In the genomic region with DNA sequence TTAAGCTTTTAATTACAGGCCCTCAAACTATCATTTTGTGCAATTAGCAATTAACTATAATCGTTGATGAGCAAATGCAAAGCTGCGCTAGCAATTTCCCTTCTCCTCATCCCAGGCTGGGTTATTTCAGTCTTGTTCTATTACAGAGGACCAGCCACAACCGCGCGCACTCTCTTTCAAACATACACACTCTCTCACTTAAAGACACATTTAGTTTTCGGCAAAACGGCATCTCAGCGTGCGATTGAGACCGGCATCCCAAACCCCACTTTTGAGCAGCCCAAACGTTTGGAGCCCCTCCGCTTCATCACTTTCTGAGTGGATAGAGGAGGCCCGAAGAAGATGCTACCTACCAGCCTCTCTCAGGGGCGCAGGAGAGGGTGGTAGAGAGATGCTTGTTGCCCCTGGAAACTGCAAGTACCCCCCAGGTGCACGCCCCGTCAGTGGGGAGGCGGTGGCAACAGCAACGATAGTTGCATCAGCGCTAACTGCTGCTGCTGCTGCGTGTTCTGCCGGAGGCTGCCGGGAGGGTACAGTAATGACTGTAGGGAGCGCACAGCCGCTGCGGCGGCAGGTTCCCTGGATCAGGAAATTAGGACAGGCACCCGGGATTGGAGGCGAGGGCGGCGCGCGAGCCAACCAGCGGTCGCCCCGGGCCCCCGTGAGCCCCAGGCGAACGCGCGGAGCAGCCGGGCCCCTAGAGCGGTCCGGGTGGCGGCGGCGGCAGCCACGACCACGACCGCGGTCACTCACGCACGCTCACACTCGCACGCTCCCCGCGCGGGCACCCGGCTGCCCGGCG, we compare ENCODE assay signal across 9 cellular contexts. TPM values are rescaled to one million over a fixed set of nuclear protein-coding genes. Genes with fewer than 3 reads are reported as not detected.
DNase-seq lines count a peak whose midpoint lies in the region; ATAC-seq, FAIRE-seq and TF ChIP-seq lines count a peak whose summit lies in the region.
"Had no signal": no experiment of that assay in that cellular context is flagged by ENCODE, and none has a peak within 500 bp of the region (broad histone marks: within the 10 kb centered on the region; RNA-seq: fewer than 3 reads in every experiment).

No MANE protein-coding gene starts in this region.

- peak overlapping the region; percentile 2; the same call in 1 of the 2 replicates for H2AFZ ChIP-seq in H1 (ENCODE audit: low read length)

- H3K27me3 ChIP-seq in H1 (replicated peaks in 1 of 4; ENCODE audit: control insufficient read depth in 3 of 4, extremely low read depth in 1 of 4, insufficient read depth in 3 of 4, low read length in 3 of 4), result peaks cover 0 to 7% (median 3%) of the 10 kb centered on the region in 4 experiments; a peak in 4 of 7 replicates

- H3K56ac ChIP-seq in H1 (replicated peaks; ENCODE audit: insufficient read length, low read depth, low read length), result no peak overlapping the region

- ATAC-seq in GM18907 (IDR thresholded peaks at IDR 0.05; ENCODE audit: unreplicated experiment), result peak; percentile 54
- peak; percentile 42 for ATAC-seq in HG03175 (IDR thresholded peaks at IDR 0.05; ENCODE audit: unreplicated experiment)
- peak; percentile 37 for ATAC-seq in memory B cell (ENCODE audit: low read depth)

- no peak for FAIRE-seq in H1 (lab: Jason Lieb, UNC)
- FAIRE-seq: GM18507 had no signal

- no peak overlapping the region for H3K14ac ChIP-seq in H1 (ENCODE audit: insufficient read length)

- CTCF ChIA-PET in H1 (lab: Charles Lee; ENCODE audit: partially characterized antibody), result no interaction called here

- peaks cover 11 to 14% of the 10 kb centered on the region in 2 experiments for H4K20me1 ChIP-seq in H1 (replicated peaks in 1 of 2; ENCODE audit: control insufficient read depth in 1 of 2, insufficient read depth in 2 of 2, low read length in 2 of 2)

- 0 out of 3 replicates have a peak, but pooled peaks of 1 of the 2 experiments have one; percentile 7 for TF ChIP-seq EP300 in H1 (IDR thresholded peaks at IDR 0.05; ENCODE audit: borderline replicate concordance in 1 of 2, low read depth in 2 of 2, low read length in 2 of 2)

- H2BK120ac ChIP-seq in H1 (replicated peaks; ENCODE audit: low read depth, low read length), result peak overlapping the region; percentile 58

- H3K4me1 Mint-ChIP-seq in memory B cell, result peaks cover 10% of the 10 kb centered on the region

- H3K9ac ChIP-seq in H1 (replicated peaks in 1 of 4; ENCODE audit: extremely low read depth in 1 of 4, low read depth in 3 of 4, low read length in 3 of 4), result peak overlapping the region; percentile 57 to 88 (median 65)

- H3K36me3 Mint-ChIP-seq in memory B cell, result no peaks in the 10 kb centered on the region

- H3K18ac ChIP-seq in H1 (ENCODE audit: extremely low read depth, low read length), result peak overlapping the region; percentile 86

- H3K36me3 ChIP-seq in H1 (ENCODE audit: control insufficient read depth in 2 of 4, insufficient read depth in 4 of 4, low read length in 3 of 4), result no peaks in the 10 kb centered on the region

- WGBS in H1 (ENCODE audit: extremely low coverage in 1 of 2, insufficient coverage in 1 of 2, insufficient read length in 1 of 2, insufficient replicate concordance in 2 of 2, low coverage in 1 of 2, low lambda C conversion rate in 2 of 2, missing lambda C conversion rate in 1 of 2), 2 experiments, result 4% methylated on average over 38 of the region's 60 CpGs; no CpG with 5 or more reads in 1 of the 2 experiments

- no peak overlapping the region for H3K23ac ChIP-seq in H1 (ENCODE audit: insufficient read length)

- H3K4me1 ChIP-seq in H1 (replicated peaks in 1 of 4; ENCODE audit: control insufficient read depth in 3 of 4, insufficient read depth in 4 of 4, low read length in 3 of 4), result peaks cover 3 to 19% (median 12%) of the 10 kb centered on the region in 4 experiments

- H3K4me3 Mint-ChIP-seq in memory B cell, result peak overlapping the region; percentile 80

- H2AK5ac ChIP-seq in H1 (ENCODE audit: low read depth, low read length), result no peak overlapping the region

- H4K8ac ChIP-seq in H1 (ENCODE audit: extremely low read depth, insufficient read depth, low read length), result peak overlapping the region; percentile 93; the same call in 1 of the 2 replicates

- H4K5ac ChIP-seq in H1 (ENCODE audit: insufficient read length, low read depth, low read length), result peak overlapping the region; percentile 20

- H2BK5ac ChIP-seq in H1 (ENCODE audit: low read depth, low read length), result peak overlapping the region; percentile 86

- H3K9me3 Mint-ChIP-seq in memory B cell, result peaks cover 4% of the 10 kb centered on the region

- TF ChIP-seq CTCF in H1 (IDR thresholded peaks at IDR 0.05; ENCODE audit: control extremely low read depth in 1 of 3, insufficient read depth in 1 of 3, low read depth in 1 of 3, low read length in 3 of 3), result peak in 1 of 3 experiments; percentile 8; a peak in 1 of 4 replicates

- H3K27me3 Mint-ChIP-seq in memory B cell, result peaks cover 27% of the 10 kb centered on the region

- peak overlapping the region; percentile 30; the same call in 1 of the 2 replicates for H3K27ac ChIP-seq in H1 (ENCODE audit: low read depth, low read length)

- no peaks in the 10 kb centered on the region for H3K9me3 ChIP-seq in H1 (ENCODE audit: insufficient read depth in 2 of 2, low read depth in 1 of 2, low read length in 1 of 2)

- H3K4ac ChIP-seq in H1 (replicated peaks; ENCODE audit: insufficient read length, low read depth, low read length), result peak overlapping the region; percentile 13

- TF ChIP-seq RAD21 in H1 (IDR thresholded peaks at IDR 0.05 in 1 of 2, conservative IDR thresholded peaks at IDR 0.05 in 1 of 2; ENCODE audit: low read depth in 2 of 2, low read length in 2 of 2), result peak in 1 of 2 experiments; percentile 28; a peak in 1 of 4 replicates

- H4K91ac ChIP-seq in H1 (replicated peaks; ENCODE audit: insufficient read length, low read length), result peak overlapping the region; percentile 59

- peak overlapping the region; percentile 91 to 94 for H3K4me2 ChIP-seq in H1 (ENCODE audit: insufficient read depth in 1 of 2, low read depth in 2 of 2, low read length in 2 of 2)

- H3K79me1 ChIP-seq in H1 (ENCODE audit: low read depth, low read length), result peaks cover 6% of the 10 kb centered on the region; the same call in 1 of the 2 replicates

- no peak overlapping the region for H3K27ac Mint-ChIP-seq in memory B cell

- peaks cover 15% of the 10 kb centered on the region; the same call in 1 of the 2 replicates for H3K23me2 ChIP-seq in H1 (ENCODE audit: low read depth, low read length)

- POLR2A ChIA-PET in H1 (lab: Charles Lee; ENCODE audit: partially characterized antibody), result interaction anchor here (2.3 to 3.1 kb wide), 2 partner anchors 9 to 18 kb away, joined by 8 to 10 read pairs; no protein-coding TSS in a partner anchor

- peak overlapping the region; percentile 82 for H2BK12ac ChIP-seq in H1 (ENCODE audit: low read depth, low read length)

- H2BK15ac ChIP-seq in H1 (ENCODE audit: low read length), result 0 out of 2 replicates have a peak overlapping the region, but pooled peaks have one; percentile 5

- H3K4me3 ChIP-seq in H1 (ENCODE audit: extremely low read depth in 1 of 4, insufficient read depth in 2 of 4, low read depth in 3 of 4, low read length in 4 of 4), result peak overlapping the region; percentile 44 to 71 (median 69)

- in situ Hi-C loops in ACHN (cut with HindIII; ENCODE audit: low pct_ligation_motif_present, low pct_unique_long_range_greater_than_20kb, low sequenced_read_pairs), result no loop called here

- peak in 1 of 2 experiments; percentile 81; a peak in 2 of 3 replicates for TF ChIP-seq POLR2A in H1 (IDR thresholded peaks at IDR 0.05; ENCODE audit: control extremely low read depth in 1 of 2, low read depth in 2 of 2, low read length in 2 of 2)

- peaks cover 10 to 72% of the 10 kb centered on the region in 2 experiments for H3K79me2 ChIP-seq in H1 (ENCODE audit: control insufficient read depth in 1 of 2, insufficient read depth in 2 of 2, low read length in 2 of 2)

- peak; percentile 88 for DNase-seq in ACHN
- peak; percentile 76 for DNase-seq in NCI-H345 treated with DMSO at 0.1 percent for 48 hours (lab: John Stamatoyannopoulos, UW; ENCODE audit: unreplicated experiment)
- peak; percentile 14 to 19 for DNase-seq in activated CD4-positive, alpha-beta T cell treated with anti-CD3 and anti-CD28 coated beads, Interleukin-2, amount 50 U/mL, for 24 hours (ENCODE audit: low read depth in 1 of 2, low spot score in 1 of 2)
- DNase-seq in H1 (ENCODE audit: low read depth in 1 of 2, low spot score in 2 of 2), result peak in 1 of 2 experiments; percentile 86
- DNase-seq in memory B cell (ENCODE audit: low spot score in 2 of 2), result peak in 1 of 2 donors; percentile 10
- DNase-seq in stimulated activated CD8-positive, alpha-beta memory T cell treated with anti-CD3 and anti-CD28 coated beads, Interleukin-12 subunit alpha, Interleukin-12 subunit beta, amount 100 ng/mL, for 4 hours (ENCODE audit: low read depth), result peak; percentile 8

- no peak overlapping the region for H2BK20ac ChIP-seq in H1 (ENCODE audit: low read length)

TF ChIP-seq in H1, 55 proteins besides CTCF, POLR2A, EP300 and RAD21 (continues in another document):
- TF ChIP-seq KDM5A (IDR thresholded peaks at IDR 0.05; ENCODE audit: low read length) (no peak), SP1 (IDR thresholded peaks at IDR 0.05; ENCODE audit: low read depth, low read length) (no peak), ASH2L (IDR thresholded peaks at IDR 0.05; ENCODE audit: low read length) (no peak), GABPA (IDR thresholded peaks at IDR 0.05; ENCODE audit: borderline replicate concordance, insufficient read depth, low read length) (no peak), JUN (IDR thresholded peaks at IDR 0.05; ENCODE audit: low read depth, low read length) (no peak), BCL11A (IDR thresholded peaks at IDR 0.05; ENCODE audit: low read depth in 2 of 2, low read length in 2 of 2) (no peak), HDAC6 (IDR thresholded peaks at IDR 0.05; ENCODE audit: low read depth, low read length) (no peak), SAP30 (IDR thresholded peaks at IDR 0.05; ENCODE audit: insufficient read depth, insufficient replicate concordance, low read length) (no peak), CTBP2 (IDR thresholded peaks at IDR 0.05; ENCODE audit: borderline replicate concordance, insufficient read depth, insufficient read length, low read length) (peak; percentile 87), TEAD4 (IDR thresholded peaks at IDR 0.05; ENCODE audit: low read depth, low read length) (0 out of 2 replicates have a peak, but pooled peaks have one; percentile 12), SIX5 (IDR thresholded peaks at IDR 0.05; ENCODE audit: low read depth, low read length) (no peak)

RNA-seq across cellular contexts. Expression of gene VLDLR, which starts 0.5 kb away (rescaled TPM):
- total RNA-seq in H1 (2021; fragmentation: NEBNext Ultra II Directional; extraction: Animal tissue kit (Norgen Biotek cat#: 25700)), result 43.6 and 49.1 TPM in 2 replicates
- polyA plus RNA-seq in H1 (2011; rRNA removed), result 19.1 and 24.2 TPM in 2 replicates
- polyA plus RNA-seq in H1 (2011; cell fraction: cytosol; rRNA removed), result 26.7 TPM
- 36.8 TPM for polyA plus RNA-seq in H1 (2011; cell fraction: nucleus; rRNA removed)
- 25.5 to 30.7 TPM (median 27.7 TPM) in 4 replicates for polyA plus RNA-seq in H1 (2012, experiment 1 of 2)
- 2.3 TPM for polyA plus RNA-seq in H1 (2012, experiment 2 of 2)
- 33.5 TPM for polyA plus RNA-seq in H1 (2013, experiment 1 of 2)
- 35.4 TPM for polyA plus RNA-seq in H1 (2013, experiment 2 of 2)
- 80.2 and 84.8 TPM in 2 replicates for polyA minus RNA-seq in H1 (2011; rRNA and poly(A)+ RNA removed)
- 32.7 TPM for polyA minus RNA-seq in H1 (2011; cell fraction: cytosol; rRNA and poly(A)+ RNA removed)
- 52.0 TPM for polyA minus RNA-seq in H1 (2011; cell fraction: nucleus; rRNA and poly(A)+ RNA removed)
